9 cellular contexts compared by ENCODE assay signal in the genomic region with DNA sequence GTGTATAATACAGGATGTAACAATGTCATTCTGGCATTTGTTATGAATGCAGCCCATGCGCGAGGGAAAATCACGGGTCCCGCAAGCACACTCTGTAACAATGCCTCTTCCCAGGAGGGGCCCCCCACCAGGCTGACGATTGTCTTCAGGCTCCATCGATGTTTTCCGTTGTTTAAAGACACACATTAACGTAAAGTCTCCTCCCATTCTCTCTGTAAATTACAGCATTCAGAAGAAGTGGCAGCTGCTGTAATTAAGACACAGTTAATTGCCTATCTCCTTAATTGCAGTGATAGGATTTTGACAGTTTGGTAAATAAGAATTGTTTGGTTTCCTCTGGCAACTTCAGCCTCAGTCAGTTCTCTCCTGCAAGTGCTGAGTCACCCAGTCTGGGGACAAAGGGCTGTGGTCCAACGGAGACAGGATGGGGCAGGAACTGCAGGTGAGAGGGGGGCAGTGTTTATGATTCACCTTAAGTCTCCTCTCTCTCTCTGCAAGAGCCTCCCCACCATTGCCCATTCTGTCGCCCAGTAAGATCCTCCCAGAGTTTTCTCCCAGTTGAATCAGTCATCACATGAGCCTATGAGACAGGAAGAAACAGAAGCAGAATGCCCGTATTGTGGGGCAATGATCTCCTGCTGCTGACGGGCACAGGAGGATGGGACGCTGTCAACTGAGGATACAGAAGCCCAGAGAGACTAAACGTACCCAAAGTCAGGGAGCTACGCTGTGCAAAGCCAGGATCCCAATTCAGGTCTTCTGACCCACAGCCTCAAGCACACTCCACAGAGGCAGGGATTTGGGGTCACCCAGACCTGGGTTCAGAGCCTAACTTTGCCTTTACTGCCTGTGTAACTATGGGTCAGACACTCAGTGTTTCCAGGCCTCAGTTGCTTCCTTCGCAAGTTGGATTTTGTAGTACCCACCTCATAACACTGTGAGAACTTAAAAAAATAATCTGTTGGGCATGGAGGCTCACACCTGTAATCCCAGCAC.
DNase-seq lines count a peak whose midpoint lies in the region; ATAC-seq and TF ChIP-seq lines count a peak whose summit lies in the region.
"Had no signal": no experiment of that assay in that cellular context is flagged by ENCODE, and none has a peak within 500 bp of the region (broad histone marks: within the 10 kb centered on the region; RNA-seq: fewer than 3 reads in every experiment).

No MANE protein-coding gene starts in this region.

- intact Hi-C loops in PC-3 (cut with micrococcal nuclease): no loop called here

- H3K9me3 ChIP-seq in PC-3 (ENCODE audit: low read length) (no peaks in the 10 kb centered on the region), right atrium auricular region (no peaks in the 10 kb centered on the region)

- DNase-seq in A172 (ENCODE audit: low spot score): peak; percentile 88
- peak; percentile 88 for DNase-seq in PC-3
- peak; percentile 88 for DNase-seq in epithelial cell of prostate (ENCODE audit: low read depth, low spot score)
- DNase-seq in putamen (ENCODE audit: low spot score): peak; percentile 57
- no peak for DNase-seq in NCI-H1092 (lab: John Stamatoyannopoulos, UW)
- no peak for DNase-seq in right atrium auricular region (ENCODE audit: low spot score)
- DNase-seq: activated B cell treated with CpG ODN at 0.5 μM for 24 hours had no signal

- ATAC-seq in HG02852 (IDR thresholded peaks at IDR 0.05; ENCODE audit: unreplicated experiment) (peak; percentile 45), PC-3 (peak; percentile 96), HG02623 (IDR thresholded peaks at IDR 0.05; ENCODE audit: unreplicated experiment) (no peak)

- H3K27me3 ChIP-seq in PC-3 (ENCODE audit: low read length): no peaks in the 10 kb centered on the region
- no peaks in the 10 kb centered on the region for H3K27me3 ChIP-seq in right atrium auricular region

- peak overlapping the region; percentile 39 for H3K27ac ChIP-seq in PC-3 (ENCODE audit: low read length)
- peak overlapping the region; percentile 63 for H3K27ac ChIP-seq in epithelial cell of prostate
- no peak overlapping the region for H3K27ac ChIP-seq in right atrium auricular region

- TF ChIP-seq CTCF in PC-3 (conservative IDR thresholded peaks at IDR 0.05; ENCODE audit: low read depth, low read length): no peak
- no peak for TF ChIP-seq CTCF in right atrium auricular region (IDR thresholded peaks at IDR 0.05)

- H3F3A ChIP-seq in PC-3 (ENCODE audit: low read length, unreplicated experiment): no peaks in the 10 kb centered on the region

- peaks cover 18% of the 10 kb centered on the region for H3K4me1 ChIP-seq in PC-3 (ENCODE audit: insufficient read depth, low read length)
- no peaks in the 10 kb centered on the region for H3K4me1 ChIP-seq in right atrium auricular region

- peak overlapping the region; percentile 41 for H2AFZ ChIP-seq in PC-3 (ENCODE audit: low read length)

- H3K9me2 ChIP-seq in PC-3 (replicated peaks; ENCODE audit: low read length): no peaks in the 10 kb centered on the region

- POLR2A ChIA-PET in PC-3 (lab: Charles Lee; ENCODE audit: unreplicated experiment): no interaction called here

- no peaks in the 10 kb centered on the region for H4K20me1 ChIP-seq in PC-3 (ENCODE audit: low read length)

- CTCF ChIA-PET in PC-3 (lab: Charles Lee): no interaction called here

- 0 out of 2 replicates have a peak overlapping the region, but pooled peaks have one; percentile 9 for H3K9ac ChIP-seq in PC-3 (ENCODE audit: low read length)

- H3K4me3 ChIP-seq in PC-3 (ENCODE audit: low read length) (peak overlapping the region; percentile 24; the same call in 1 of the 2 replicates), right atrium auricular region (no peak overlapping the region)

- H3K36me3 ChIP-seq in PC-3 (ENCODE audit: low read depth, low read length): no peaks in the 10 kb centered on the region
- no peaks in the 10 kb centered on the region for H3K36me3 ChIP-seq in right atrium auricular region

- H3K79me2 ChIP-seq in PC-3 (ENCODE audit: low read length): no peaks in the 10 kb centered on the region

- no TSS peak for BruUV-seq in PC-3 (replicated peaks; lab: Mats Ljungman, UMichigan)

- peak overlapping the region; percentile 63 for H3K4me2 ChIP-seq in PC-3 (ENCODE audit: low read length)

Comparison
In these comparisons a context has a peak if more than half of its experiments do, and no peak if none do; other contexts are left out.
1. DNase-seq: peak in A172 (single experiment), PC-3 (single experiment), epithelial cell of prostate (single experiment) and putamen (single experiment); none in NCI-H1092 (single experiment) and right atrium auricular region (single experiment).
2. H3K27ac ChIP-seq: peak in PC-3 (single experiment) and epithelial cell of prostate (single experiment); none in right atrium auricular region (0 of 2).